8 cellular contexts compared by ENCODE assay signal in the genomic region with DNA sequence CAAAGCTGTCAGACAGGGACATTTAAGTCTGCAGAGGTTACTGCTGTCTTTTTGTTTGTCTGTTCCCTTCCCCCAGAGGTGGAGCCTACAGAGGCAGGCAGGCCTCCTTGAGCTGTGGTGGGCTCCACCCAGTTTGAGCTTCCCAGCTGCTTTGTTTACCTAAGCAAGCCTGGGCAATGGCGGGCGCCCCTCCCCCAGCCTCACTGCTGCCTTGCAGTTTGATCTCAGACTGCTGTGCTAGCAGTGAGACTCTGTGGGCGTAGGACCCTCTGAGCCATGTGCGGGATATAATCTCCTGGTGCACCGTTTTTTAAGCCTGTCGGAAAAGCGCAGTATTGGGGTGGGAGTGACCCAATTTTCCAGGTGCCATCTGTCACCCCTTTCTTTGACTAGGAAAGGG. TPM values are rescaled to one million over a fixed set of nuclear protein-coding genes. Genes with fewer than 3 reads are reported as not detected.
DNase-seq lines count a peak whose midpoint lies in the region; ATAC-seq, FAIRE-seq and TF ChIP-seq lines count a peak whose summit lies in the region.
"Not testable (repeated sequence)": the region's sequence is repeated elsewhere in the genome, so short reads cannot be mapped to it uniquely, and the experiment has no call there.
"Had no signal": no experiment of that assay in that cellular context is flagged by ENCODE, and none has a peak within 500 bp of the region (broad histone marks: within the 10 kb centered on the region; RNA-seq: fewer than 3 reads in every experiment).

No MANE protein-coding gene starts in this region.

- H3K9ac ChIP-seq in GM12878 (ENCODE audit: control insufficient read depth, insufficient read depth, low read length); K562 (ENCODE audit: insufficient read depth in 1 of 2, low read depth in 2 of 2, low read length in 2 of 2); HepG2 (ENCODE audit: insufficient read depth, low read depth, low read length): not testable (repeated sequence)

- not testable (repeated sequence) for BruUV-seq in GM12878 (replicated peaks; lab: Mats Ljungman, UMichigan); K562 (replicated peaks; lab: Mats Ljungman, UMichigan); HepG2 (replicated peaks; lab: Mats Ljungman, UMichigan)

- RAD21 ChIA-PET in GM12878 (lab: Charles Lee; ENCODE audit: unreplicated experiment) = not testable (repeated sequence)

- not testable (repeated sequence) for H3K4me1 ChIP-seq in GM12878 (ENCODE audit: control insufficient read depth, insufficient read depth, low read length); K562 (replicated peaks in 1 of 2; ENCODE audit: control insufficient read depth in 2 of 2, insufficient read depth in 2 of 2, low read length in 2 of 2); HepG2 (ENCODE audit: insufficient read depth, low read length)

- not testable (repeated sequence) for H3K36me3 ChIP-seq in GM12878 (ENCODE audit: control insufficient read depth in 2 of 2, insufficient read depth in 2 of 2, low read length in 1 of 2); K562 (ENCODE audit: control insufficient read depth, insufficient read depth, low read length); HepG2 (replicated peaks in 1 of 2; ENCODE audit: control insufficient read depth in 1 of 2, insufficient read depth in 2 of 2, low read length in 2 of 2)

- POLR2A ChIA-PET in GM12878 (lab: Charles Lee); K562 (lab: Yijun Ruan, JAX); HepG2 (lab: Yijun Ruan, JAX): not testable (repeated sequence)

- not testable (repeated sequence) for H4K20me1 ChIP-seq in GM12878 (ENCODE audit: control insufficient read depth, insufficient read depth); K562 (replicated peaks; ENCODE audit: control insufficient read depth, insufficient read depth, low read length); HepG2 (ENCODE audit: insufficient read depth, low read length)

- not testable (repeated sequence) for TF ChIP-seq POLR2A in GM12878 (IDR thresholded peaks at IDR 0.05; ENCODE audit: low read depth, low read length); K562 (conservative IDR thresholded peaks at IDR 0.05); HepG2 (IDR thresholded peaks at IDR 0.05; ENCODE audit: insufficient read depth in 1 of 2, low read depth in 2 of 2, low read length in 2 of 2)

- H3K9me3 ChIP-seq in GM12878 (replicated peaks; ENCODE audit: control insufficient read depth, insufficient read depth, low read length); K562 (replicated peaks; ENCODE audit: control insufficient read depth, insufficient read depth, low read depth, low read length); HepG2 (ENCODE audit: low read length): not testable (repeated sequence)

- CTCF ChIA-PET in GM12878 (lab: Yijun Ruan, JAX); K562 (lab: Yijun Ruan, JAX; ENCODE audit: low intra/inter-chr PET ratio); HepG2 (lab: Yijun Ruan, JAX; ENCODE audit: low intra/inter-chr PET ratio, low total read pairs): not testable (repeated sequence)

- in situ Hi-C loops in GM12878 (cut with MboI); K562 (cut with MboI); HepG2 (cut with HindIII; ENCODE audit: extremely low pct_ligation_motif_present, low pct_unique_long_range_greater_than_20kb): not testable (repeated sequence)

- H2AFZ ChIP-seq in GM12878 (ENCODE audit: control insufficient read depth, low read depth, low read length); HepG2 (ENCODE audit: low read length): not testable (repeated sequence)
- peak overlapping the region; percentile 93; the same call in 1 of the 2 replicates for H2AFZ ChIP-seq in K562 (ENCODE audit: low read depth, low read length)

- TF ChIP-seq EP300 in GM12878 (IDR thresholded peaks at IDR 0.05; ENCODE audit: borderline replicate concordance in 1 of 2, control insufficient read depth in 1 of 2, low read depth in 2 of 2, low read length in 2 of 2); K562 (IDR thresholded peaks at IDR 0.05; ENCODE audit: low read length); HepG2 (IDR thresholded peaks at IDR 0.05; ENCODE audit: low read depth in 2 of 2, low read length in 2 of 2); HepG2 (CRISPR knock-in tag; IDR thresholded peaks at IDR 0.05; ENCODE audit: borderline replicate concordance): not testable (repeated sequence)

- not testable (repeated sequence) for H3K4me2 ChIP-seq in GM12878 (ENCODE audit: control insufficient read depth, insufficient read depth); K562 (ENCODE audit: insufficient read depth, low read length); HepG2 (ENCODE audit: low read depth, low read length)

- SMC1A ChIA-PET in GM12878 (lab: Charles Lee; ENCODE audit: uncharacterized antibody, unreplicated experiment) = not testable (repeated sequence)

- WGBS in GM12878 (ENCODE audit: insufficient coverage, insufficient replicate concordance, low lambda C conversion rate, missing lambda C conversion rate) = 52% methylated on average over 7 of the region's 7 CpGs
- WGBS in K562 (ENCODE audit: insufficient coverage, low coverage, missing lambda C conversion rate) = 16% methylated on average over 7 of the region's 7 CpGs
- 48% methylated on average over 6 of the region's 7 CpGs for WGBS in HepG2 (ENCODE audit: low lambda C conversion rate)

- intact Hi-C loops in GM12878 (cut with micrococcal nuclease; ENCODE audit: unreplicated experiment); K562 (cut with micrococcal nuclease); HepG2 (cut with micrococcal nuclease; ENCODE audit: unreplicated experiment): not testable (repeated sequence)

- DNase-seq in GM12878 (ENCODE audit: low read depth, low spot score); K562 (ENCODE audit: extremely low read depth in 1 of 4, low spot score in 3 of 4); HepG2 (ENCODE audit: low spot score): not testable (repeated sequence)

- not testable (repeated sequence) for H3K9me1 ChIP-seq in K562 (ENCODE audit: control insufficient read depth, insufficient read depth, low read length)

- TF ChIP-seq RAD21 in GM12878 (IDR thresholded peaks at IDR 0.05; ENCODE audit: insufficient read depth, low read depth, low read length); K562 (CRISPR knock-in tag; conservative IDR thresholded peaks at IDR 0.05 in 1 of 2, IDR thresholded peaks at IDR 0.05 in 1 of 2); HepG2 (CRISPR knock-in tag; IDR thresholded peaks at IDR 0.05): not testable (repeated sequence)

- H3K27ac ChIP-seq in GM12878 (ENCODE audit: control insufficient read depth, insufficient read depth); K562 (ENCODE audit: extremely low read depth, low read depth, low read length); HepG2 (ENCODE audit: extremely low read length, insufficient read depth, low read length): not testable (repeated sequence)

- H3K79me2 ChIP-seq in GM12878 (ENCODE audit: control insufficient read depth, insufficient read depth, low read length); K562 (ENCODE audit: control insufficient read depth, insufficient read depth, low read length); HepG2 (ENCODE audit: insufficient read depth, low read length): not testable (repeated sequence)

- peak; percentile 41 for FAIRE-seq in GM12878 (lab: Jason Lieb, UNC)
- FAIRE-seq in K562 (lab: Jason Lieb, UNC) = peak; percentile 19
- FAIRE-seq in HepG2 (lab: Jason Lieb, UNC) = not testable (repeated sequence)

- not testable (repeated sequence) for H3K4me3 ChIP-seq in GM12878; K562; HepG2 (replicated peaks in 1 of 3; ENCODE audit: insufficient read depth in 1 of 3, low read depth in 2 of 3, low read length in 3 of 3)

- H3K27me3 ChIP-seq in GM12878 (replicated peaks in 1 of 2; ENCODE audit: control insufficient read depth in 2 of 2, insufficient read depth in 2 of 2, low read length in 1 of 2); K562 (ENCODE audit: control insufficient read depth in 2 of 2, insufficient read depth in 2 of 2, low read length in 2 of 2); HepG2 (ENCODE audit: control insufficient read depth in 1 of 2, insufficient read depth in 2 of 2, low read length in 2 of 2): not testable (repeated sequence)

- not testable (repeated sequence) for TF ChIP-seq CTCF in GM12878 (IDR thresholded peaks at IDR 0.05 in 2 of 3, conservative IDR thresholded peaks at IDR 0.05 in 1 of 3; ENCODE audit: control insufficient read depth in 2 of 3, extremely low read depth in 1 of 3, insufficient read depth in 1 of 3, low read depth in 3 of 3, low read length in 3 of 3); K562 (IDR thresholded peaks at IDR 0.05 in 2 of 3, conservative IDR thresholded peaks at IDR 0.05 in 1 of 3; ENCODE audit: insufficient read depth in 2 of 3, low read depth in 1 of 3, low read length in 3 of 3); HepG2 (CRISPR knock-in tag; IDR thresholded peaks at IDR 0.05)

- ATAC-seq in GM12878, K562, HepG2: not testable (repeated sequence)

RNA-seq across cellular contexts. Expression of a gene that starts 45.8 kb away (rescaled TPM):
- total RNA-seq in GM12878 (2013; cell fraction: nucleolus; rRNA removed) = 105 and 113 TPM in 2 replicates
- total RNA-seq in GM12878 (2014; rRNA removed) (64.7 and 82.2 TPM in 2 replicates), GM12878 (2014; rRNA removed; fragmentation: Illumina TruSeq; extraction: Trizol) (82.6 and 84.0 TPM in 2 replicates), GM12878 (2021) (46.4 and 46.5 TPM in 2 replicates), K562 (2014; rRNA removed) (1.1 and 2.2 TPM in 2 replicates), K562 (2014; rRNA removed; fragmentation: Illumina TruSeq; extraction: Trizol) (4.0 and 5.2 TPM in 2 replicates), K562 (2015; rRNA removed; fragmentation: Illumina TruSeq; extraction: Trizol) (3.7 and 4.2 TPM in 2 replicates), K562 (2021) (2.0 and 2.2 TPM in 2 replicates), HepG2 (2016; rRNA removed; fragmentation: Illumina TruSeq; extraction: Trizol) (not detected in 2 replicates)
- 20.0 TPM for polyA plus RNA-seq in GM12878 (2011; ENCODE audit: low read depth)
- polyA plus RNA-seq in GM12878 (2011; rRNA removed) (97.9 and 136 TPM in 2 replicates), GM12878 (2014; fragmentation: Illumina TruSeq; extraction: Trizol) (81.3 and 113 TPM in 2 replicates), GM12878 (2014; fragmentation: Nextera tagmentation; extraction: Ambion mirVana) (100 to 1,000 TPM; 104 to 147 TPM), GM12878 (2014; rRNA removed) (49.3 and 67.2 TPM in 2 replicates), GM12878 (2016; fragmentation: Nextera tagmentation; extraction: Ambion mirVana) (10 to 100 TPM; 58.9 to 66.9 TPM), K562 (2011; rRNA removed) (1.4 and 1.9 TPM in 2 replicates), K562 (2014; fragmentation: Illumina TruSeq; extraction: Trizol) (3.1 and 3.6 TPM in 2 replicates), K562 (2014; fragmentation: Nextera tagmentation; extraction: Ambion mirVana) (1 to 10 TPM; 6.4 to 7.2 TPM), K562 (2014; rRNA removed) (2.9 and 3.4 TPM in 2 replicates), HepG2 (2011; rRNA removed) (not detected in 2 replicates)
- 51.3 and 63.8 TPM in 2 replicates for polyA plus RNA-seq in GM12878 (2011; cell fraction: cytosol; rRNA removed)
- polyA plus RNA-seq in GM12878 (2011; cell fraction: nucleus; rRNA removed) = 74.6 and 75.6 TPM in 2 replicates
- polyA plus RNA-seq in GM12878 (2012) = 20.5 and 31.0 TPM in 2 replicates
- 125 and 132 TPM in 2 replicates for polyA minus RNA-seq in GM12878 (2011; rRNA and poly(A)+ RNA removed)
- polyA minus RNA-seq in GM12878 (2011; cell fraction: cytosol; rRNA and poly(A)+ RNA removed) = 32.2 and 35.4 TPM in 2 replicates
- 54.5 and 77.5 TPM in 2 replicates for polyA minus RNA-seq in GM12878 (2011; cell fraction: nucleus; rRNA and poly(A)+ RNA removed)
- total RNA-seq in K562 (2011; cell fraction: chromatin; rRNA removed; ENCODE audit: low replicate concordance) = 0.95 and 1.5 TPM in 2 replicates
- total RNA-seq in K562 (2011; cell fraction: nucleolus; rRNA removed) = 0.83 and 0.92 TPM in 2 replicates
- 0.59 and 1.6 TPM in 2 replicates for total RNA-seq in K562 (2011; cell fraction: nucleoplasm; rRNA removed)
- polyA plus RNA-seq in K562 (2011; cell fraction: cytosol; rRNA removed) = 0.47 and 0.51 TPM in 2 replicates
- 0.56 and 0.78 TPM in 2 replicates for polyA plus RNA-seq in K562 (2011; cell fraction: nucleus; rRNA removed)
- polyA plus RNA-seq in K562 (2012) = 3.2 and 5.8 TPM in 2 replicates
- 1.4 and 2.4 TPM in 2 replicates for polyA minus RNA-seq in K562 (2011; rRNA and poly(A)+ RNA removed)
- 0.57 and 0.91 TPM in 2 replicates for polyA minus RNA-seq in K562 (2011; cell fraction: cytosol; rRNA and poly(A)+ RNA removed)
- polyA minus RNA-seq in K562 (2011; cell fraction: nucleus; rRNA and poly(A)+ RNA removed) = 0.56 and 0.94 TPM in 2 replicates
- not detected in 2 replicates for total RNA-seq in HepG2 (2016; cell fraction: cytosol; rRNA removed; fragmentation: Illumina TruSeq; extraction: Trizol; ENCODE audit: low read depth)
- not detected in 2 replicates for total RNA-seq in HepG2 (2016; cell fraction: insoluble cytoplasmic fraction; rRNA removed; fragmentation: Illumina TruSeq; extraction: Trizol)
- total RNA-seq in HepG2 (2016; cell fraction: membrane; rRNA removed; fragmentation: Illumina TruSeq; extraction: Trizol) = not detected in 2 replicates
- total RNA-seq in HepG2 (2016; cell fraction: nucleus; rRNA removed; fragmentation: Illumina TruSeq; extraction: Trizol) = not detected in 2 replicates
- polyA plus RNA-seq in HepG2 (2011; cell fraction: cytosol; rRNA removed) = not detected in 2 replicates
- not detected in 2 replicates for polyA plus RNA-seq in HepG2 (2011; cell fraction: nucleus; rRNA removed)
- polyA plus RNA-seq in HepG2 (2012) = not detected in 2 replicates
- not detected in 2 replicates for polyA plus RNA-seq in HepG2 (2016; cell fraction: cytosol; fragmentation: Illumina TruSeq; extraction: Trizol; ENCODE audit: low read depth)
- not detected in 2 replicates for polyA plus RNA-seq in HepG2 (2016; cell fraction: insoluble cytoplasmic fraction; fragmentation: Illumina TruSeq; extraction: Trizol; ENCODE audit: low read depth)
- not detected in 2 replicates for polyA plus RNA-seq in HepG2 (2016; cell fraction: membrane; fragmentation: Illumina TruSeq; extraction: Trizol; ENCODE audit: low read depth)
- not detected in 2 replicates for polyA plus RNA-seq in HepG2 (2016; cell fraction: nucleus; fragmentation: Illumina TruSeq; extraction: Trizol; ENCODE audit: insufficient read depth, low read depth)
- polyA minus RNA-seq in HepG2 (2011; rRNA and poly(A)+ RNA removed; ENCODE audit: low replicate concordance) = 0.19 TPM in 1 of 2 replicates, not detected in the other
- not detected in 2 replicates for polyA minus RNA-seq in HepG2 (2011; cell fraction: cytosol; rRNA and poly(A)+ RNA removed)
- polyA minus RNA-seq in HepG2 (2011; cell fraction: nucleus; rRNA and poly(A)+ RNA removed) = not detected in 2 replicates
- total RNA-seq: A172, A673, Caco-2 had no signal
- polyA plus RNA-seq: AG04450, BJ had no signal

Comparison
In these comparisons a context has a peak if more than half of its experiments do, and no peak if none do; other contexts are left out.
1. RNA of a gene that starts 45.8 kb away (total RNA-seq): 46.4 to 113 TPM in GM12878; 0.59 to 5.2 TPM in K562 and not detected in HepG2; every median in the first group is over 4 times any median in the second.